10 cellular contexts compared by ENCODE assay signal in genomic region chr2:239928457-239929350, GRCh38.
DNase-seq lines count a peak whose midpoint lies in the region; ATAC-seq, FAIRE-seq and TF ChIP-seq lines count a peak whose summit lies in the region.
"Had no signal": no experiment of that assay in that cellular context is flagged by ENCODE, and none has a peak within 500 bp of the region (broad histone marks: within the 10 kb centered on the region; RNA-seq: fewer than 3 reads in every experiment).

No MANE protein-coding gene starts in this region.

- H3K4me3 Mint-ChIP-seq in activated CD4-positive, alpha-beta T cell treated with anti-CD3 and anti-CD28 coated beads, Interleukin-2, amount 10 ng/mL, durations not matched to agents 7 days and 5 days, result no peak overlapping the region
- H3K4me3 Mint-ChIP-seq in activated CD8-positive, alpha-beta T cell treated with anti-CD3 and anti-CD28 coated beads for 36 hours, result no peak overlapping the region
- H3K4me3 Mint-ChIP-seq: nephron had no signal

- POLR2A ChIA-PET in activated CD4-positive, alpha-beta T cell treated with anti-CD3 and anti-CD28 coated beads, Interleukin-2, amount 10 ng/mL, durations not matched to agents 7 days and 5 days (lab: Charles Lee), result no interaction called here
- POLR2A ChIA-PET in activated CD8-positive, alpha-beta T cell treated with anti-CD3 and anti-CD28 coated beads for 36 hours (lab: Charles Lee), result no interaction called here

- H3K4me1 ChIP-seq in suprapubic skin, result no peaks in the 10 kb centered on the region

- peaks cover 2% of the 10 kb centered on the region for H3K27me3 Mint-ChIP-seq in activated CD4-positive, alpha-beta T cell treated with anti-CD3 and anti-CD28 coated beads, Interleukin-2, amount 10 ng/mL, durations not matched to agents 7 days and 5 days
- peaks cover 7% of the 10 kb centered on the region for H3K27me3 Mint-ChIP-seq in activated CD8-positive, alpha-beta T cell treated with anti-CD3 and anti-CD28 coated beads for 36 hours
- H3K27me3 Mint-ChIP-seq: CD4-positive, CD25-positive, alpha-beta regulatory T cell had no signal

- H3K27ac Mint-ChIP-seq in activated CD4-positive, alpha-beta T cell treated with anti-CD3 and anti-CD28 coated beads, Interleukin-2, amount 10 ng/mL, durations not matched to agents 7 days and 5 days, result peak overlapping the region; percentile 85
- peak overlapping the region; percentile 73 for H3K27ac Mint-ChIP-seq in activated CD8-positive, alpha-beta T cell treated with anti-CD3 and anti-CD28 coated beads for 36 hours
- H3K27ac Mint-ChIP-seq: nephron had no signal

- no peaks in the 10 kb centered on the region for H3K9me3 Mint-ChIP-seq in activated CD4-positive, alpha-beta T cell treated with anti-CD3 and anti-CD28 coated beads, Interleukin-2, amount 10 ng/mL, durations not matched to agents 7 days and 5 days
- no peaks in the 10 kb centered on the region for H3K9me3 Mint-ChIP-seq in activated CD8-positive, alpha-beta T cell treated with anti-CD3 and anti-CD28 coated beads for 36 hours
- H3K9me3 Mint-ChIP-seq: CD4-positive, CD25-positive, alpha-beta regulatory T cell had no signal

- intact Hi-C loops in activated CD8-positive, alpha-beta T cell treated with anti-CD3 and anti-CD28 coated beads for 36 hours (cut with micrococcal nuclease), result no loop called here

- TF ChIP-seq CTCF in activated CD8-positive, alpha-beta T cell treated with anti-CD3 and anti-CD28 coated beads for 36 hours (IDR thresholded peaks at IDR 0.05), result no peak
- no peak for TF ChIP-seq CTCF in suprapubic skin (IDR thresholded peaks at IDR 0.05)

- H3K27me3 ChIP-seq in suprapubic skin, result no peaks in the 10 kb centered on the region

- peaks cover 2% of the 10 kb centered on the region for H3K36me3 Mint-ChIP-seq in activated CD4-positive, alpha-beta T cell treated with anti-CD3 and anti-CD28 coated beads, Interleukin-2, amount 10 ng/mL, durations not matched to agents 7 days and 5 days (ENCODE audit: low read depth)
- no peaks in the 10 kb centered on the region for H3K36me3 Mint-ChIP-seq in activated CD8-positive, alpha-beta T cell treated with anti-CD3 and anti-CD28 coated beads for 36 hours (ENCODE audit: low read depth)
- H3K36me3 Mint-ChIP-seq: CD4-positive, CD25-positive, alpha-beta regulatory T cell had no signal

- DNase-seq in activated CD4-positive, alpha-beta T cell treated with anti-CD3 and anti-CD28 coated beads, Interleukin-2, amount 10 ng/mL, durations not matched to agents 7 days and 5 days, result no peak
- DNase-seq in activated CD4-positive, alpha-beta T cell treated with anti-CD3 and anti-CD28 coated beads for 1 hour, result no peak
- DNase-seq in activated CD8-positive, alpha-beta T cell treated with anti-CD3 and anti-CD28 coated beads for 36 hours, result peak; percentile 33
- DNase-seq in hippocampal formation (lab: John Stamatoyannopoulos, UW), result peak; percentile 77 to 82
- peak; percentile 51 to 74 for DNase-seq in suprapubic skin (ENCODE audit: low spot score in 2 of 2)
- no peak for DNase-seq in H54 (ENCODE audit: insufficient read length, low spot score)

- WGBS in suprapubic skin, result 75% methylated on average over 42 of the region's 46 CpGs

- H3K27ac ChIP-seq in suprapubic skin, result no peak overlapping the region

- FAIRE-seq in H54 (lab: Jason Lieb, UNC), result no peak

- no peak for ATAC-seq in activated CD8-positive, alpha-beta T cell treated with anti-CD3 and anti-CD28 coated beads for 36 hours
- ATAC-seq in GM19467 (IDR thresholded peaks at IDR 0.05; ENCODE audit: unreplicated experiment) (no peak), GM19463 (IDR thresholded peaks at IDR 0.05; ENCODE audit: unreplicated experiment) (no peak)

- CTCF ChIA-PET in activated CD4-positive, alpha-beta T cell treated with anti-CD3 and anti-CD28 coated beads, Interleukin-2, amount 10 ng/mL, durations not matched to agents 7 days and 5 days (lab: Charles Lee), result interaction anchor here (1.3 kb wide), 1 partner anchor 49 kb away, joined by 3 read pairs; no protein-coding TSS in a partner anchor
- CTCF ChIA-PET in activated CD8-positive, alpha-beta T cell treated with anti-CD3 and anti-CD28 coated beads for 36 hours (lab: Charles Lee), result no interaction called here

- no peaks in the 10 kb centered on the region for H3K9me3 ChIP-seq in suprapubic skin

- peaks cover 34% of the 10 kb centered on the region for H3K4me1 Mint-ChIP-seq in activated CD4-positive, alpha-beta T cell treated with anti-CD3 and anti-CD28 coated beads, Interleukin-2, amount 10 ng/mL, durations not matched to agents 7 days and 5 days
- H3K4me1 Mint-ChIP-seq in activated CD8-positive, alpha-beta T cell treated with anti-CD3 and anti-CD28 coated beads for 36 hours (ENCODE audit: low read depth), result peaks cover 24% of the 10 kb centered on the region
- H3K4me1 Mint-ChIP-seq: nephron had no signal

- no peak for TF ChIP-seq EP300 in suprapubic skin (IDR thresholded peaks at IDR 0.05)

- no peak for TF ChIP-seq POLR2A in suprapubic skin (IDR thresholded peaks at IDR 0.05)
- TF ChIP-seq POLR2A in H54 (IDR thresholded peaks at IDR 0.05; ENCODE audit: low read depth, low read length), result no peak

- no peaks in the 10 kb centered on the region for H3K36me3 ChIP-seq in suprapubic skin

- H3K4me3 ChIP-seq in suprapubic skin, result no peak overlapping the region

Comparison
In these comparisons a context has a peak if more than half of its experiments do, and no peak if none do; other contexts are left out.
1. DNase-seq: peak in activated CD8-positive, alpha-beta T cell treated with anti-CD3 and anti-CD28 coated beads for 36 hours (single experiment), hippocampal formation (2 of 2) and suprapubic skin (2 of 2); none in activated CD4-positive, alpha-beta T cell treated with anti-CD3 and anti-CD28 coated beads, Interleukin-2, amount 10 ng/mL, durations not matched to agents 7 days and 5 days (single experiment), activated CD4-positive, alpha-beta T cell treated with anti-CD3 and anti-CD28 coated beads for 1 hour (single experiment) and H54 (single experiment).